ENCODE assay signal across 8 cellular contexts in genomic region chr15:88704791-88705768, GRCh38.
DNase-seq lines count a peak whose midpoint lies in the region; ATAC-seq and TF ChIP-seq lines count a peak whose summit lies in the region.

No MANE protein-coding gene starts in this region.

- H3K27me3 ChIP-seq in CD8-positive, alpha-beta T cell (ENCODE audit: insufficient read depth, low read length) = no peaks in the 10 kb centered on the region
- H3K27me3 ChIP-seq in upper lobe of right lung = peaks cover 9% of the 10 kb centered on the region

- ATAC-seq in CD8-positive, alpha-beta T cell = no peak
- ATAC-seq in T-cell (replicated peaks in 1 of 4) (peak in 3 of 4 experiments; percentile 26 to 38 (median 30)), upper lobe of right lung (peak; percentile 52), HG02798 (IDR thresholded peaks at IDR 0.05; ENCODE audit: poor library complexity, unreplicated experiment) (no peak)

- H3K27ac Mint-ChIP-seq in CD8-positive, alpha-beta T cell = no peak overlapping the region
- no peak overlapping the region for H3K27ac Mint-ChIP-seq in T-cell

- peaks cover 5% of the 10 kb centered on the region for H3K4me1 ChIP-seq in CD8-positive, alpha-beta T cell (ENCODE audit: insufficient read depth, low read length)
- H3K4me1 ChIP-seq in upper lobe of right lung = peaks cover 5% of the 10 kb centered on the region

- intact Hi-C loops in CD8-positive, alpha-beta T cell (cut with DNase I, micrococcal nuclease) = no loop called here
- intact Hi-C loops in upper lobe of right lung (cut with DNase I) = no loop called here

- no peaks in the 10 kb centered on the region for H3K36me3 ChIP-seq in CD8-positive, alpha-beta T cell (ENCODE audit: insufficient read depth, low read length)
- H3K36me3 ChIP-seq in upper lobe of right lung = no peaks in the 10 kb centered on the region

- POLR2A ChIA-PET in CD8-positive, alpha-beta T cell (lab: Charles Lee) = no interaction called here
- POLR2A ChIA-PET in T-cell (lab: Charles Lee) = no interaction called here

- no peaks in the 10 kb centered on the region for H3K9me3 ChIP-seq in CD8-positive, alpha-beta T cell (ENCODE audit: low read length)
- H3K9me3 ChIP-seq in upper lobe of right lung = no peaks in the 10 kb centered on the region

- H3K4me3 Mint-ChIP-seq in CD8-positive, alpha-beta T cell = peak overlapping the region; percentile 81
- H3K4me3 Mint-ChIP-seq in T-cell = peak overlapping the region; percentile 71 to 82 (median 76)

- H3K27me3 Mint-ChIP-seq in CD8-positive, alpha-beta T cell (ENCODE audit: low read depth) = peaks cover 34% of the 10 kb centered on the region
- peaks cover 34 to 46% of the 10 kb centered on the region in 2 donors for H3K27me3 Mint-ChIP-seq in T-cell

- H3K4me1 Mint-ChIP-seq in CD8-positive, alpha-beta T cell (ENCODE audit: low read depth) = peaks cover 12% of the 10 kb centered on the region
- peaks cover 10 to 12% (median 11%) of the 10 kb centered on the region in 3 donors for H3K4me1 Mint-ChIP-seq in T-cell

- no peak overlapping the region for H3K27ac ChIP-seq in CD8-positive, alpha-beta T cell (ENCODE audit: low read depth, low read length)
- H3K27ac ChIP-seq in upper lobe of right lung = no peak overlapping the region

- no peak for DNase-seq in CD8-positive, alpha-beta T cell
- DNase-seq in T-cell = peak in 1 of 34 experiments; percentile 3
- DNase-seq in fibroblast of mammary gland (ENCODE audit: low read depth) = peak; percentile 16
- DNase-seq in myocyte (ENCODE audit: low read depth) = peak; percentile 11
- DNase-seq in upper lobe of right lung = no peak
- no peak for DNase-seq in A172 (ENCODE audit: low spot score)
- DNase-seq in NCI-H1048 (lab: John Stamatoyannopoulos, UW) = no peak

- no peaks in the 10 kb centered on the region for H3K9me3 Mint-ChIP-seq in CD8-positive, alpha-beta T cell
- no peaks in the 10 kb centered on the region for H3K9me3 Mint-ChIP-seq in T-cell

- TF ChIP-seq CTCF in CD8-positive, alpha-beta T cell (IDR thresholded peaks at IDR 0.05) = no peak
- TF ChIP-seq CTCF in fibroblast of mammary gland (conservative IDR thresholded peaks at IDR 0.05; ENCODE audit: control insufficient read depth, insufficient read depth, low read depth, low read length) = no peak
- no peak for TF ChIP-seq CTCF in upper lobe of right lung (IDR thresholded peaks at IDR 0.05)

- CTCF ChIA-PET in CD8-positive, alpha-beta T cell (lab: Charles Lee) = no interaction called here
- CTCF ChIA-PET in T-cell (lab: Charles Lee) = no interaction called here

- no peaks in the 10 kb centered on the region for H3K36me3 Mint-ChIP-seq in CD8-positive, alpha-beta T cell
- H3K36me3 Mint-ChIP-seq in T-cell = no peaks in the 10 kb centered on the region

- peak overlapping the region; percentile 33 for H3K4me3 ChIP-seq in CD8-positive, alpha-beta T cell (ENCODE audit: low read depth, low read length)
- H3K4me3 ChIP-seq in fibroblast of mammary gland (ENCODE audit: control insufficient read depth, low read depth, low read length) (peak overlapping the region; percentile 16), upper lobe of right lung (peak overlapping the region; percentile 47)

Comparison
In these comparisons a context has a peak if more than half of its experiments do, and no peak if none do; other contexts are left out.
1. ATAC-seq: peak in T-cell (3 of 4) and upper lobe of right lung (single experiment); none in CD8-positive, alpha-beta T cell (single experiment) and HG02798 (single experiment).
2. DNase-seq: peak in fibroblast of mammary gland (single experiment) and myocyte (single experiment); none in CD8-positive, alpha-beta T cell (0 of 7), upper lobe of right lung (single experiment), A172 (single experiment) and NCI-H1048 (single experiment).
3. Peak in every context shown above with its lines, with median percentiles within 50 percentile points of each other: H3K4me3 ChIP-seq.